Comparison of ENCODE assay signal across 10 cellular contexts in the genomic region with DNA sequence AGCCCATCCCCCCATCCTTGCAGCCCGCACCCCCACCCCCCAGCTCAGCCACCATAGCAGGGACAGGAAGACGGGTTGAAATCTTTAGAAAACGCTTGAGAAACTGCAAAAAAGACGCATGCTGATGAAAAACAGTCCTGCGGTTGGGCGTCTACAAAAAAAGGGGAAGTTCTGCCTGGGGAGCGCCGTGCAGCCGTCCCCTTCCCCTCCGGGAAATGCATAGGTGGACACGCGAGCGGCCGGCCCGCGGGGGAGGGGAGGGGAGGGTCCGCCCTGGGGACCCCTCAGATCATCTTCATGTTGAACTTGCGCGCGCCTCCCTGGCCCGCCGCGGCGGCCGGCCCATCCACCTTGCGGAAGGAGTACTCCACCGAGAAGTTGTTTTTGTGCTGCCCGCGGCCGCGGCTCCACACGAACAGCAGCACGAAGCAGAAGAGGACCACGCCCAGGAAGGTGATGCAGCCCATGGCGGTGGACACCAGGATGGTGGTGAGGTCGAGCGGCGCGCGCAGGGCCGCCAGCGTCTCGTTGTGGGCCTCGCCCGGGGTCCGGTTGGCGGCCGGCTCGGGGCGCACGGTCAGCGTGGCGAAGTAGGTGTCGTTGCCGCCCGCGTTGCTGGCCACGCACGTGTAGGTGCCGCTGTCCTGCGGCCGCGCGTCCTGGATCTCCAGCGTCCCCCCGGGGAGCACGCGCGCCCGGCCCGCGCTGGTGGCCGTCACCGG. TPM values are rescaled to one million over a fixed set of nuclear protein-coding genes. Genes with fewer than 3 reads are reported as not detected.
DNase-seq lines count a peak whose midpoint lies in the region; ATAC-seq and TF ChIP-seq lines count a peak whose summit lies in the region.
"Had no signal": no experiment of that assay in that cellular context is flagged by ENCODE, and none has a peak within 500 bp of the region (broad histone marks: within the 10 kb centered on the region; RNA-seq: fewer than 3 reads in every experiment).

No MANE protein-coding gene starts in this region.

- H3K27ac ChIP-seq in iPS-20b (ENCODE audit: low read length): no peak overlapping the region
- no peak overlapping the region for H3K27ac ChIP-seq in stomach smooth muscle (ENCODE audit: low read length)
- H3K27ac ChIP-seq in adrenal gland: peak overlapping the region in 1 of 5 donors; percentile 80
- H3K27ac ChIP-seq: SJSA1 had no signal

- intact Hi-C loops in adrenal gland (cut with DNase I): loop anchor here in 1 of 2 donors (10.0 kb wide), 1 partner anchor 95 kb away; no protein-coding TSS in a partner anchor

- TF ChIP-seq POLR2A in adrenal gland (IDR thresholded peaks at IDR 0.05): no peak

- no peaks in the 10 kb centered on the region for H3K36me3 ChIP-seq in iPS-20b (ENCODE audit: insufficient read depth, low read depth, low read length)
- no peaks in the 10 kb centered on the region for H3K36me3 ChIP-seq in stomach smooth muscle (ENCODE audit: control insufficient read depth in 2 of 2, insufficient read depth in 2 of 2, low read length in 2 of 2)
- no peaks in the 10 kb centered on the region for H3K36me3 ChIP-seq in adrenal gland (replicated peaks in 1 of 2)
- H3K36me3 ChIP-seq: SJSA1 had no signal

- in situ Hi-C loops in GM13977 (cut with MboI; ENCODE audit: low pct_unique_long_range_greater_than_20kb, low sequenced_read_pairs, unreplicated experiment): no loop called here

- no peak for ATAC-seq in HG02973 (IDR thresholded peaks at IDR 0.05; ENCODE audit: unreplicated experiment)

- peaks cover 99% of the 10 kb centered on the region for H3K27me3 ChIP-seq in iPS-20b (ENCODE audit: insufficient read depth, low read length)
- H3K27me3 ChIP-seq in stomach smooth muscle (ENCODE audit: control insufficient read depth in 1 of 2, insufficient read depth in 2 of 2, low read length in 2 of 2): peaks cover 24 to 37% of the 10 kb centered on the region in 2 donors
- H3K27me3 ChIP-seq in adrenal gland: peaks cover 40% of the 10 kb centered on the region
- H3K27me3 ChIP-seq: SJSA1 had no signal

- no peak for TF ChIP-seq CTCF in GM13977 (IDR thresholded peaks at IDR 0.05; ENCODE audit: extremely low read depth, insufficient read depth, missing control alignments)
- TF ChIP-seq CTCF in adrenal gland (IDR thresholded peaks at IDR 0.05): no peak

- H3K4me3 ChIP-seq in iPS-20b (ENCODE audit: low read length) (peak overlapping the region; percentile 49; the same call in 1 of the 2 replicates), stomach smooth muscle (ENCODE audit: low read length in 2 of 2) (peak overlapping the region; percentile 19 to 64), adrenal gland (peak overlapping the region in 1 of 4 donors; percentile 47)
- H3K4me3 ChIP-seq: SJSA1 had no signal

- no peaks in the 10 kb centered on the region; the same call in 1 of the 2 replicates for H3K9me3 ChIP-seq in iPS-20b (ENCODE audit: insufficient read depth, low read depth, low read length)
- no peaks in the 10 kb centered on the region for H3K9me3 ChIP-seq in stomach smooth muscle (ENCODE audit: control insufficient read depth in 2 of 2, low read length in 2 of 2)
- no peaks in the 10 kb centered on the region for H3K9me3 ChIP-seq in adrenal gland (replicated peaks in 1 of 3)
- H3K9me3 ChIP-seq: SJSA1 had no signal

- H3K4me1 ChIP-seq in iPS-20b (ENCODE audit: insufficient read depth, low read length) (no peaks in the 10 kb centered on the region; the same call in 1 of the 2 replicates), stomach smooth muscle (ENCODE audit: control insufficient read depth, insufficient read depth, low read length) (peaks cover 29% of the 10 kb centered on the region), adrenal gland (replicated peaks in 1 of 2) (peaks cover 0 to 18% of the 10 kb centered on the region in 2 donors)
- H3K4me1 ChIP-seq: SJSA1 had no signal

- DNase-seq in GM13977 (ENCODE audit: low spot score): peak; percentile 91
- peak; percentile 60 for DNase-seq in NCI-H748 (lab: John Stamatoyannopoulos, UW; ENCODE audit: unreplicated experiment)
- peak; percentile 45 for DNase-seq in activated gamma-delta T cell (lab: John Stamatoyannopoulos, UW)
- DNase-seq in middle frontal gyrus (ENCODE audit: extremely low spot score, low spot score): no peak
- no peak for DNase-seq in adrenal gland

- WGBS in adrenal gland, 4 donors: 1 to 4% (median 2%) methylated on average over 16 to 69 of the region's 74 CpGs

- H3K9ac ChIP-seq in iPS-20b (ENCODE audit: low read depth, low read length) (no peak overlapping the region), stomach smooth muscle (ENCODE audit: low read length in 2 of 2) (no peak overlapping the region)

RNA-seq across cellular contexts. Expression of a gene that starts 7.9 kb away (rescaled TPM):
- total RNA-seq in adrenal gland: 1 to 10 TPM in 6 of 8 donors, under 1 TPM in 2; 0.43 to 3.2 (median 1.5) TPM
- polyA plus RNA-seq in adrenal gland: under 1 TPM; 0.05 to 0.56 (median 0.27) TPM
- total RNA-seq: SJSA1 had no signal

RNA-seq across cellular contexts. Expression of a gene that starts 18.1 kb away (rescaled TPM):
- under 1 TPM in 1 of 8 donors, not detected in 7; 0.11 TPM for total RNA-seq in adrenal gland
- not detected for polyA plus RNA-seq in adrenal gland
- total RNA-seq: lung microvascular endothelial cell, SJSA1 had no signal

RNA-seq across cellular contexts. Expression of a gene that starts 33.7 kb away (rescaled TPM):
- total RNA-seq in adrenal gland: under 1 TPM in 2 of 8 donors, not detected in 6; 0.54 to 0.84 TPM
- 1 to 10 TPM in 1 of 3 donors, under 1 TPM in 2; 0.71 to 1.1 (median 0.82) TPM for polyA plus RNA-seq in adrenal gland
- total RNA-seq: lung microvascular endothelial cell, SJSA1 had no signal

RNA-seq across cellular contexts. Expression of a gene that starts 38.5 kb away (rescaled TPM):
- total RNA-seq in adrenal gland: 100 to 1,000 TPM in 3 of 8 donors, 10 to 100 TPM in 5; 50.5 to 122 (median 67.5) TPM
- polyA plus RNA-seq in adrenal gland: 100 to 1,000 TPM in 2 of 3 donors, 10 to 100 TPM in 1; 24.1 to 355 (median 341) TPM

RNA-seq across cellular contexts. Expression of a gene that starts 38.6 kb away (rescaled TPM):
- 10 to 100 TPM; 18.7 to 71.0 (median 31.6) TPM for total RNA-seq in adrenal gland
- 100 to 1,000 TPM in 1 of 3 donors, 10 to 100 TPM in 1, 1 to 10 TPM in 1; 3.9 to 208 (median 72.9) TPM for polyA plus RNA-seq in adrenal gland

Comparison
In these comparisons a context has a peak if more than half of its experiments do, and no peak if none do; other contexts are left out.
1. DNase-seq: peak in GM13977 (single experiment), NCI-H748 (single experiment) and activated gamma-delta T cell (single experiment); none in middle frontal gyrus (single experiment) and adrenal gland (0 of 7).